In genomic region chr5:2681476-2681875, GRCh38 we compare ENCODE assay signal across 24 cellular contexts.
A peak's percentile ranks its signal among the peaks of the same experiment; 100 is the strongest.
DNase-seq lines count a peak whose midpoint lies in the region; ATAC-seq, FAIRE-seq and TF ChIP-seq lines count a peak whose summit lies in the region.
"Had no signal": no experiment of that assay in that cellular context is flagged by ENCODE, and none has a peak within 500 bp of the region (broad histone marks: within the 10 kb centered on the region; RNA-seq: fewer than 3 reads in every experiment).

No MANE protein-coding gene starts in this region.

- TF ChIP-seq EP300 in K562 (IDR thresholded peaks at IDR 0.05; ENCODE audit: low read length) = no peak

- peaks cover 12% of the 10 kb centered on the region for H3K4me1 ChIP-seq in mammary epithelial cell (ENCODE audit: insufficient read depth, low read length)
- peaks cover 11% of the 10 kb centered on the region for H3K4me1 ChIP-seq in KMS-11 (ENCODE audit: low read depth, poor library complexity, severe bottlenecking)
- no peaks in the 10 kb centered on the region for H3K4me1 ChIP-seq in K562 (replicated peaks in 1 of 2; ENCODE audit: control insufficient read depth in 2 of 2, insufficient read depth in 2 of 2, low read length in 2 of 2)
- no peaks in the 10 kb centered on the region for H3K4me1 ChIP-seq in osteoblast (ENCODE audit: insufficient read depth, low read length)
- H3K4me1 ChIP-seq: A549, HAP-1 had no signal

- H3K9me3 Mint-ChIP-seq in MCF 10A (ENCODE audit: unreplicated experiment) = no peaks in the 10 kb centered on the region
- H3K9me3 Mint-ChIP-seq: CD4-positive, alpha-beta T cell had no signal

- no peak for TF ChIP-seq CTCF in MCF 10A (IDR thresholded peaks at IDR 0.05; ENCODE audit: unreplicated experiment)
- no peak for TF ChIP-seq CTCF in mammary epithelial cell (conservative IDR thresholded peaks at IDR 0.05 in 1 of 2, IDR thresholded peaks at IDR 0.05 in 1 of 2; ENCODE audit: extremely low read depth in 1 of 2, insufficient read depth in 1 of 2, low read depth in 1 of 2, low read length in 2 of 2)
- no peak for TF ChIP-seq CTCF in KMS-11 (conservative IDR thresholded peaks at IDR 0.05; ENCODE audit: low read depth, low read length)
- no peak for TF ChIP-seq CTCF in K562 (IDR thresholded peaks at IDR 0.05 in 2 of 3, conservative IDR thresholded peaks at IDR 0.05 in 1 of 3; ENCODE audit: insufficient read depth in 2 of 3, low read depth in 1 of 3, low read length in 3 of 3)
- no peak for TF ChIP-seq CTCF in osteoblast (IDR thresholded peaks at IDR 0.05; ENCODE audit: extremely low read depth, low read depth, low read length)

- H3K36me3 ChIP-seq in mammary epithelial cell (ENCODE audit: insufficient read depth, low read length) = no peaks in the 10 kb centered on the region
- H3K36me3 ChIP-seq in KMS-11 (ENCODE audit: insufficient read depth) = no peaks in the 10 kb centered on the region
- no peaks in the 10 kb centered on the region for H3K36me3 ChIP-seq in K562 (ENCODE audit: control insufficient read depth, insufficient read depth, low read length)
- H3K36me3 ChIP-seq in osteoblast (ENCODE audit: insufficient read depth, low read length) = no peaks in the 10 kb centered on the region
- H3K36me3 ChIP-seq in MG63 = no peaks in the 10 kb centered on the region
- H3K36me3 ChIP-seq: HAP-1 had no signal

- BruUV-seq in MCF 10A (replicated peaks; lab: Mats Ljungman, UMichigan) (no TSS peak), mammary epithelial cell (replicated peaks; lab: Mats Ljungman, UMichigan) (no TSS peak), K562 (replicated peaks; lab: Mats Ljungman, UMichigan) (no TSS peak)

- H3K27me3 ChIP-seq in mammary epithelial cell (ENCODE audit: insufficient read depth, low read length) = no peaks in the 10 kb centered on the region
- H3K27me3 ChIP-seq in KMS-11 (ENCODE audit: insufficient read depth, low read depth) = no peaks in the 10 kb centered on the region
- H3K27me3 ChIP-seq in K562 (ENCODE audit: control insufficient read depth in 2 of 2, insufficient read depth in 2 of 2, low read length in 2 of 2) = peaks cover 0 to 19% of the 10 kb centered on the region in 2 experiments; a peak in 2 of 5 replicates
- H3K27me3 ChIP-seq in osteoblast (ENCODE audit: insufficient read depth, low read length) = no peaks in the 10 kb centered on the region
- H3K27me3 ChIP-seq in MG63 = peaks cover 35% of the 10 kb centered on the region

- DNase-seq in MCF 10A (ENCODE audit: unreplicated experiment) (no peak), mammary epithelial cell (no peak), K562 (ENCODE audit: extremely low read depth in 1 of 4, low spot score in 3 of 4) (no peak), osteoblast (ENCODE audit: insufficient read length, low spot score, missing footprints) (peak; percentile 45), MG63 (no peak), NCI-H1436 treated with DMSO at 0.1 percent for 48 hours (lab: John Stamatoyannopoulos, UW) (no peak)
- DNase-seq: 8988T; ACHN; AML-193; CD4-positive, alpha-beta T cell; CD8-positive, alpha-beta memory T cell; DMS 273 treated with DMSO at 0.1 percent for 48 hours; DMS79; EL; GDM1 had no signal

- H3K36me3 Mint-ChIP-seq in MCF 10A (ENCODE audit: insufficient read depth, unreplicated experiment) = peaks cover 5% of the 10 kb centered on the region
- H3K36me3 Mint-ChIP-seq: CD14-positive monocyte; CD8-positive, alpha-beta memory T cell had no signal

- no peak overlapping the region for H2AFZ ChIP-seq in mammary epithelial cell (ENCODE audit: low read depth, low read length)
- H2AFZ ChIP-seq in KMS-11 (ENCODE audit: low read depth) = peak overlapping the region; percentile 5; the same call in 1 of the 2 replicates
- H2AFZ ChIP-seq in K562 (ENCODE audit: low read depth, low read length) = no peak overlapping the region
- no peak overlapping the region for H2AFZ ChIP-seq in osteoblast (ENCODE audit: low read length)
- H2AFZ ChIP-seq: GM23338 had no signal

- intact Hi-C loops in MCF 10A (cut with micrococcal nuclease) = no loop called here
- intact Hi-C loops in mammary epithelial cell (cut with micrococcal nuclease) = no loop called here
- intact Hi-C loops in K562 (cut with micrococcal nuclease) = no loop called here

- H3K79me2 ChIP-seq in mammary epithelial cell (ENCODE audit: insufficient read depth, low read length) = no peaks in the 10 kb centered on the region
- H3K79me2 ChIP-seq in KMS-11 (ENCODE audit: insufficient read depth, low read depth) = no peaks in the 10 kb centered on the region
- no peaks in the 10 kb centered on the region for H3K79me2 ChIP-seq in K562 (ENCODE audit: control insufficient read depth, insufficient read depth, low read length)
- H3K79me2 ChIP-seq in osteoblast (ENCODE audit: insufficient read depth, low read length) = no peaks in the 10 kb centered on the region

- H3K4me2 ChIP-seq in mammary epithelial cell (ENCODE audit: insufficient read depth, low read depth, low read length) (no peak overlapping the region), KMS-11 (no peak overlapping the region), K562 (ENCODE audit: insufficient read depth, low read length) (no peak overlapping the region), osteoblast (ENCODE audit: insufficient read depth, low read length) (no peak overlapping the region)
- H3K4me2 ChIP-seq: A549, GM23338 had no signal

- POLR2A ChIA-PET in MCF 10A (lab: Yijun Ruan, JAX) = interaction anchor here (0.8 kb wide), 1 partner anchor 47 kb away, joined by 3 read pairs; no protein-coding TSS in a partner anchor
- POLR2A ChIA-PET in K562 (lab: Yijun Ruan, JAX) = interaction anchor here (0.5 kb wide), 1 partner anchor 210 kb away, joined by 3 read pairs; no protein-coding TSS in a partner anchor

- H3K4me3 Mint-ChIP-seq in MCF 10A (ENCODE audit: unreplicated experiment) = no peak overlapping the region
- H3K4me3 Mint-ChIP-seq: CD14-positive monocyte; CD4-positive, alpha-beta T cell; CD8-positive, alpha-beta memory T cell; GM23338 had no signal

- TF ChIP-seq RAD21 in K562 (CRISPR knock-in tag; conservative IDR thresholded peaks at IDR 0.05 in 1 of 2, IDR thresholded peaks at IDR 0.05 in 1 of 2) = no peak

- peak overlapping the region; percentile 58 for H3K27ac Mint-ChIP-seq in MCF 10A (ENCODE audit: low read depth, unreplicated experiment)
- H3K27ac Mint-ChIP-seq: CD14-positive monocyte; CD4-positive, alpha-beta T cell; CD8-positive, alpha-beta memory T cell; GM23338 had no signal

- H4K20me1 ChIP-seq in mammary epithelial cell (ENCODE audit: insufficient read depth, low read length) (no peaks in the 10 kb centered on the region), KMS-11 (ENCODE audit: insufficient read depth) (no peaks in the 10 kb centered on the region), K562 (replicated peaks; ENCODE audit: control insufficient read depth, insufficient read depth, low read length) (0 out of 2 replicates have a peak, but pooled peaks cover 5% of the 10 kb centered on the region), osteoblast (ENCODE audit: insufficient read depth, low read length) (no peaks in the 10 kb centered on the region)

- FAIRE-seq in K562 (lab: Jason Lieb, UNC) = no peak
- FAIRE-seq: A549, D721Med, GM12891, H54 had no signal

- peaks cover 25% of the 10 kb centered on the region for H3K4me1 Mint-ChIP-seq in MCF 10A (ENCODE audit: insufficient read depth, unreplicated experiment)
- H3K4me1 Mint-ChIP-seq: CD14-positive monocyte; CD8-positive, alpha-beta memory T cell had no signal

- H3K9me3 ChIP-seq in mammary epithelial cell (replicated peaks; ENCODE audit: insufficient read depth, low read length) (no peaks in the 10 kb centered on the region), K562 (replicated peaks; ENCODE audit: control insufficient read depth, insufficient read depth, low read depth, low read length) (no peaks in the 10 kb centered on the region), osteoblast (ENCODE audit: low read depth, low read length) (no peaks in the 10 kb centered on the region), MG63 (peaks cover 4% of the 10 kb centered on the region; the same call in 1 of the 2 replicates)
- H3K9me3 ChIP-seq: A549, HAP-1 had no signal

- H3K4me3 ChIP-seq in mammary epithelial cell (replicated peaks in 1 of 3; ENCODE audit: insufficient read depth in 1 of 3, low read depth in 2 of 3, low read length in 3 of 3) (no peak overlapping the region), KMS-11 (IDR thresholded peaks at IDR 0.05; ENCODE audit: insufficient read depth, low read depth, low read length) (no peak overlapping the region), K562 (no peak overlapping the region), osteoblast (ENCODE audit: insufficient read depth, low read length) (no peak overlapping the region), MG63 (no peak overlapping the region)
- H3K4me3 ChIP-seq: A549, GM23338, HAP-1 had no signal

- 73% methylated on average over 3 of the region's 3 CpGs for WGBS in mammary epithelial cell (ENCODE audit: low coverage, missing lambda C conversion rate)
- 0% methylated on average over 3 of the region's 3 CpGs for WGBS in K562 (ENCODE audit: insufficient coverage, low coverage, missing lambda C conversion rate)

- CTCF ChIA-PET in MCF 10A (lab: Yijun Ruan, JAX) = no interaction called here
- CTCF ChIA-PET in mammary epithelial cell (lab: Charles Lee; ENCODE audit: low non-redundant PET) = no interaction called here
- CTCF ChIA-PET in K562 (lab: Yijun Ruan, JAX; ENCODE audit: low intra/inter-chr PET ratio) = no interaction called here

- H3K27ac ChIP-seq in mammary epithelial cell (ENCODE audit: insufficient read depth, low read depth, low read length) (no peak overlapping the region), KMS-11 (no peak overlapping the region), K562 (ENCODE audit: extremely low read depth, low read depth, low read length) (no peak overlapping the region), osteoblast (ENCODE audit: low read depth, low read length) (no peak overlapping the region)
- H3K27ac ChIP-seq: A549 had no signal

- H3K27me3 Mint-ChIP-seq in MCF 10A (ENCODE audit: insufficient read depth, unreplicated experiment) = no peaks in the 10 kb centered on the region
- H3K27me3 Mint-ChIP-seq: CD4-positive, alpha-beta T cell; CD8-positive, alpha-beta memory T cell had no signal

- dilution Hi-C loops in mammary epithelial cell (cut with HindIII; ENCODE audit: low sequenced_read_pairs) = no loop called here

- in situ Hi-C loops in mammary epithelial cell (cut with MboI; ENCODE audit: low sequenced_read_pairs in 2 of 2) = no loop called here
- in situ Hi-C loops in K562 (cut with MboI) = no loop called here

- no peaks in the 10 kb centered on the region for H3K9me1 ChIP-seq in K562 (ENCODE audit: control insufficient read depth, insufficient read depth, low read length)

- no peak for ATAC-seq in K562
- no peak for ATAC-seq in GM18498 (IDR thresholded peaks at IDR 0.05; ENCODE audit: unreplicated experiment)
- ATAC-seq: A549, GM23338 had no signal

- TF ChIP-seq POLR2A in K562 (conservative IDR thresholded peaks at IDR 0.05) = no peak

- H3K9ac ChIP-seq in mammary epithelial cell (ENCODE audit: insufficient read depth, low read length) = no peak overlapping the region
- no peak overlapping the region for H3K9ac ChIP-seq in KMS-11
- H3K9ac ChIP-seq in K562 (ENCODE audit: insufficient read depth in 1 of 2, low read depth in 2 of 2, low read length in 2 of 2) = no peak overlapping the region
